ENCODE assay signal across 14 cellular contexts in the genomic region with DNA sequence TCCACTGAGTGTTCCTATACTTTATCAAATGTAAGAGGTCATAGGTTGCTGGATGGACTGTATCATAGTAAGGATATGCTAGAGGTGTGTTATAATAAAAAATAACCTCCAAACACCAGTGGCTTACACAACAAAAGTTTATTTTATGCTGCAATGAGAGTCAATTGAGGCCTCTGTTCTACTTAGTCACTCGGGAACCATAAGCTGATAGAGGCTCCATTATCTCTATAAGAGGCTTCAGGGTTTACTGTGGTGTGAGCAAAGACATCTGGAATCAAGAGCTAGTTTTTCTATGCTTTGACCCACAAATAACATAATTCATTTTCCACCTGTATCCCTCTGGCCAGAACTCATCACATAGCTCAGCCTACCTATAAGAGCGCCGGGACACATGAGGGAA. TPM values are rescaled to one million over a fixed set of nuclear protein-coding genes. Genes with fewer than 3 reads are reported as not detected.
A peak's percentile ranks its signal among the peaks of the same experiment; 100 is the strongest.
DNase-seq lines count a peak whose midpoint lies in the region; ATAC-seq and TF ChIP-seq lines count a peak whose summit lies in the region.
"Had no signal": no experiment of that assay in that cellular context is flagged by ENCODE, and none has a peak within 500 bp of the region (broad histone marks: within the 10 kb centered on the region; RNA-seq: fewer than 3 reads in every experiment).

No MANE protein-coding gene starts in this region.

- no peak overlapping the region for H3K4me3 ChIP-seq in fibroblast of villous mesenchyme (ENCODE audit: low read depth, low read length)

- peaks cover 59% of the 10 kb centered on the region for H3K4me1 Mint-ChIP-seq in stimulated activated memory B cell treated with anti-CD40 and anti-IgM and Interleukin-4, amounts not matched to agents 10 μg/mL and 1 μg/mL and 100 μg/mL, for 72 hours
- H3K4me1 Mint-ChIP-seq: H9 had no signal

- peaks cover 3% of the 10 kb centered on the region for H3K9me3 Mint-ChIP-seq in stimulated activated memory B cell treated with anti-CD40 and anti-IgM and Interleukin-4, amounts not matched to agents 10 μg/mL and 1 μg/mL and 100 μg/mL, for 72 hours
- H3K9me3 Mint-ChIP-seq: CD4-positive, alpha-beta T cell had no signal

- peaks cover 6% of the 10 kb centered on the region for H3K36me3 Mint-ChIP-seq in stimulated activated memory B cell treated with anti-CD40 and anti-IgM and Interleukin-4, amounts not matched to agents 10 μg/mL and 1 μg/mL and 100 μg/mL, for 72 hours

- DNase-seq in NCI-H82 (lab: John Stamatoyannopoulos, UW) (peak; percentile 33), amniotic epithelial cell (ENCODE audit: low read depth) (peak; percentile 19), fibroblast of villous mesenchyme (ENCODE audit: low read depth) (peak; percentile 28), hepatic stellate cell (ENCODE audit: low spot score) (no peak)
- DNase-seq in activated CD4-positive, alpha-beta T cell treated with anti-CD3 and anti-CD28 coated beads, Interleukin-2, amount 50 U/mL, for 1 hour = no peak
- DNase-seq: CD4-positive, alpha-beta T cell; DND-41; GDM1; GOT3; H9 had no signal

- no peak overlapping the region for H3K4me3 Mint-ChIP-seq in stimulated activated memory B cell treated with anti-CD40 and anti-IgM and Interleukin-4, amounts not matched to agents 10 μg/mL and 1 μg/mL and 100 μg/mL, for 72 hours
- H3K4me3 Mint-ChIP-seq: B cell; CD4-positive, alpha-beta T cell; H9 had no signal

- H3K27me3 Mint-ChIP-seq in stimulated activated memory B cell treated with anti-CD40 and anti-IgM and Interleukin-4, amounts not matched to agents 10 μg/mL and 1 μg/mL and 100 μg/mL, for 72 hours = no peaks in the 10 kb centered on the region
- H3K27me3 Mint-ChIP-seq: B cell; CD4-positive, alpha-beta T cell had no signal

- TF ChIP-seq CTCF in fibroblast of villous mesenchyme (IDR thresholded peaks at IDR 0.05; ENCODE audit: insufficient read depth, low read depth, low read length) = no peak

- H3K27ac Mint-ChIP-seq in stimulated activated memory B cell treated with anti-CD40 and anti-IgM and Interleukin-4, amounts not matched to agents 10 μg/mL and 1 μg/mL and 100 μg/mL, for 72 hours = peak overlapping the region; percentile 91
- H3K27ac Mint-ChIP-seq: B cell; CD4-positive, alpha-beta T cell; H9 had no signal

- ATAC-seq in stimulated activated memory B cell treated with anti-CD40 and anti-IgM and Interleukin-4, amounts not matched to agents 10 μg/mL and 1 μg/mL and 100 μg/mL, for 72 hours = no peak
- ATAC-seq in HG03039 (IDR thresholded peaks at IDR 0.05; ENCODE audit: unreplicated experiment) (no peak), GM19397 (IDR thresholded peaks at IDR 0.05; ENCODE audit: unreplicated experiment) (no peak)

RNA-seq across cellular contexts. Expression of gene NEMP2, which starts 47.5 kb away (rescaled TPM):
- 3.9 and 5.6 TPM in 2 replicates for total RNA-seq in fibroblast of villous mesenchyme

Comparison
In these comparisons a context has a peak if more than half of its experiments do, and no peak if none do; other contexts are left out.
1. DNase-seq: peak in NCI-H82 (single experiment), amniotic epithelial cell (single experiment) and fibroblast of villous mesenchyme (single experiment); none in hepatic stellate cell (single experiment) and activated CD4-positive, alpha-beta T cell treated with anti-CD3 and anti-CD28 coated beads, Interleukin-2, amount 50 U/mL, for 1 hour (single experiment).